Comparison of ENCODE assay signal across 14 cellular contexts in genomic region chr10:99869581-99869980, GRCh38.
"Had no signal": no experiment of that assay in that cellular context is flagged by ENCODE, and none has a peak within 500 bp of the region (broad histone marks: within the 10 kb centered on the region; RNA-seq: fewer than 3 reads in every experiment).

No MANE protein-coding gene starts in this region.

- H3K27ac Mint-ChIP-seq: activated CD4-positive, alpha-beta T cell treated with anti-CD3 and anti-CD28 coated beads, Interleukin-2, amount 10 ng/mL, durations not matched to agents 7 days and 5 days; activated naive CD8-positive, alpha-beta T cell; stimulated activated memory B cell treated with anti-CD40 and anti-IgM and Interleukin-4, amounts not matched to agents 10 μg/mL and 1 μg/mL and 100 μg/mL, for 72 hours had no signal

- H3K27ac ChIP-seq: cardiac muscle cell, epithelial cell of prostate, hepatocyte, neutrophil, pancreas had no signal

- H3K4me1 ChIP-seq: pancreas had no signal

- ATAC-seq: left cardiac atrium; pancreas; sciatic nerve; stimulated activated memory B cell treated with anti-CD40 and anti-IgM and Interleukin-4, amounts not matched to agents 10 μg/mL and 1 μg/mL and 100 μg/mL, for 72 hours had no signal

- H3K27me3 ChIP-seq: cardiac muscle cell, hepatocyte, neutrophil, pancreas had no signal

- H3K9me3 ChIP-seq: neutrophil, pancreas had no signal

- DNase-seq: activated gamma-delta T cell treated with Interleukin-2 at 50 U/mL for 16 hours, amygdala, foreskin fibroblast, left cardiac atrium, mesenchymal stem cell, pancreas had no signal

- H3K4me3 ChIP-seq: cardiac muscle cell, hepatocyte, pancreas had no signal

- H3K79me2 ChIP-seq: hepatocyte had no signal

- H3K4me3 Mint-ChIP-seq: stimulated activated memory B cell treated with anti-CD40 and anti-IgM and Interleukin-4, amounts not matched to agents 10 μg/mL and 1 μg/mL and 100 μg/mL, for 72 hours had no signal

- H2AFZ ChIP-seq: hepatocyte had no signal

- H3K4me2 ChIP-seq: hepatocyte had no signal

- H3K36me3 ChIP-seq: cardiac muscle cell, pancreas had no signal
